8 cellular contexts compared by ENCODE assay signal in genomic region chr1:200888349-200888838, GRCh38. TPM values are rescaled to one million over a fixed set of nuclear protein-coding genes. Genes with fewer than 3 reads are reported as not detected.
DNase-seq lines count a peak whose midpoint lies in the region; ATAC-seq lines count a peak whose summit lies in the region.

No MANE protein-coding gene starts in this region.

- DNase-seq in ELF-1 (ENCODE audit: low read depth, low spot score) = peak; percentile 66
- peak; percentile 89 for DNase-seq in HT1080 (ENCODE audit: low read depth)
- peak; percentile 72 for DNase-seq in activated CD4-positive, alpha-beta T cell treated with anti-CD3 and anti-CD28 coated beads for 48 hours
- DNase-seq in left kidney (ENCODE audit: low read depth, low spot score) = peak; percentile 59
- DNase-seq in occipital lobe (lab: John Stamatoyannopoulos, UW) = no peak
- DNase-seq in pons (ENCODE audit: low spot score) = no peak
- no peak for DNase-seq in NCI-H524 (lab: John Stamatoyannopoulos, UW)

- peak; percentile 92 for ATAC-seq in GM21367 (IDR thresholded peaks at IDR 0.05; ENCODE audit: unreplicated experiment)

RNA-seq across cellular contexts. Expression of gene INAVA, which starts 6.3 kb away (rescaled TPM):
- total RNA-seq in HT1080 (2014; rRNA removed; shearing (Covaris generic)) = not detected in 2 replicates
- 0.06 TPM in 1 of 2 replicates, not detected in the other for polyA plus RNA-seq in HT1080 (2015; cell fraction: cytosol; rRNA removed)
- 0.02 and 0.06 TPM in 2 replicates for polyA plus RNA-seq in HT1080 (2015; cell fraction: nucleus; rRNA removed)
- total RNA-seq in occipital lobe = 1.4 TPM

RNA-seq across cellular contexts. Expression of gene GPR25, which starts 15.6 kb away (rescaled TPM):
- total RNA-seq in HT1080 (2014; rRNA removed; shearing (Covaris generic)) = not detected in 2 replicates
- polyA plus RNA-seq in HT1080 (2015; cell fraction: cytosol; rRNA removed) = not detected in 2 replicates
- polyA plus RNA-seq in HT1080 (2015; cell fraction: nucleus; rRNA removed) = not detected in 2 replicates
- total RNA-seq in occipital lobe = not detected

Comparison
In these comparisons a context has a peak if more than half of its experiments do, and no peak if none do; other contexts are left out.
1. DNase-seq: peak in ELF-1 (single experiment), HT1080 (single experiment), activated CD4-positive, alpha-beta T cell treated with anti-CD3 and anti-CD28 coated beads for 48 hours (single experiment) and left kidney (single experiment); none in occipital lobe (single experiment), pons (single experiment) and NCI-H524 (0 of 2).